8 cellular contexts compared by ENCODE assay signal in the genomic region with DNA sequence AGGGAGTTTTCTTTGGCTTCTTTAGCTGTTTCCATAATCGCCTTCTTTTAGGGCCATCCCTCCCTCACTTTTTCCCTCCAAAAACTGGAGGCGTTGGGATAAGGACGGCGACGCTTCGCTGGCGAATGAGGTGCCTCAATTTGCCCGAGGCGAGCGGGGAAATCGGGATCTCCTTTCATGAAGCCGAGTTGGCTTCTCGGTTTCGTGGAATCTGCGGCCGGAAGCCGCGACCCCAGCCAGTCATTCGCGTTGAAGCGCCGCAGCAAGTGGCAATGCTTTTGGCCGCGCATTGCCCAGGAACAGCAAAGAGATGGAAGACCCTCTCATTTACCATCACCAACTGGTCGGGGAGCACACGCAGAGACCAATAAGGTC. TPM values are rescaled to one million over a fixed set of nuclear protein-coding genes. Genes with fewer than 3 reads are reported as not detected.
A peak's percentile ranks its signal among the peaks of the same experiment; 100 is the strongest.
DNase-seq lines count a peak whose midpoint lies in the region; ATAC-seq and TF ChIP-seq lines count a peak whose summit lies in the region.

No MANE protein-coding gene starts in this region.

- no peak overlapping the region for H3K27ac Mint-ChIP-seq in endothelial cell (ENCODE audit: unreplicated experiment)

- ATAC-seq in HG02970 (IDR thresholded peaks at IDR 0.05; ENCODE audit: low FRiP score, unreplicated experiment), result no peak

- peak overlapping the region; percentile 96 for H3K27ac ChIP-seq in parathyroid adenoma

- no peaks in the 10 kb centered on the region for H3K27me3 ChIP-seq in parathyroid adenoma (ENCODE audit: control insufficient read depth, insufficient read depth, low read length)

- H3K79me2 ChIP-seq in parathyroid adenoma, result peaks cover 7% of the 10 kb centered on the region

- peak overlapping the region; percentile 94 for H3K4me3 Mint-ChIP-seq in endothelial cell (ENCODE audit: unreplicated experiment)

- TF ChIP-seq CTCF in endothelial cell (IDR thresholded peaks at IDR 0.05; ENCODE audit: unreplicated experiment) (no peak), parathyroid adenoma (IDR thresholded peaks at IDR 0.05) (no peak)

- H3K9me3 ChIP-seq in parathyroid adenoma (ENCODE audit: control insufficient read depth, low read length), result no peaks in the 10 kb centered on the region

- peak; percentile 67 for DNase-seq in DMS79 (lab: John Stamatoyannopoulos, UW)
- DNase-seq in M059J (ENCODE audit: low read depth), result peak; percentile 60
- DNase-seq in endothelial cell (ENCODE audit: low spot score), result peak; percentile 22
- no peak for DNase-seq in glomerular visceral epithelial cell (ENCODE audit: extremely low spot score)
- no peak for DNase-seq in D341Med (ENCODE audit: low spot score)
- DNase-seq in OCI-M1 (lab: John Stamatoyannopoulos, UW), result no peak

- H3K9me3 Mint-ChIP-seq in endothelial cell (ENCODE audit: unreplicated experiment), result no peaks in the 10 kb centered on the region

- H3K4me3 ChIP-seq in parathyroid adenoma (ENCODE audit: low read depth, low read length), result peak overlapping the region; percentile 76

- H3K36me3 ChIP-seq in parathyroid adenoma (ENCODE audit: control insufficient read depth, insufficient read depth, low read length), result no peaks in the 10 kb centered on the region

- peak overlapping the region; percentile 22 for H3K9ac ChIP-seq in parathyroid adenoma

- peak overlapping the region; percentile 94 for H3K4me2 ChIP-seq in parathyroid adenoma (ENCODE audit: low read length)

- peaks cover 40% of the 10 kb centered on the region for H3K27me3 Mint-ChIP-seq in endothelial cell (ENCODE audit: unreplicated experiment)

- H2AFZ ChIP-seq in parathyroid adenoma, result peak overlapping the region; percentile 85

- peaks cover 36% of the 10 kb centered on the region for H3K4me1 Mint-ChIP-seq in endothelial cell (ENCODE audit: unreplicated experiment)

- peaks cover 3% of the 10 kb centered on the region for H3K4me1 ChIP-seq in parathyroid adenoma

- H3K36me3 Mint-ChIP-seq in endothelial cell (ENCODE audit: low read depth, unreplicated experiment), result peaks cover 12% of the 10 kb centered on the region

RNA-seq across cellular contexts. Expression of gene SIX1, which starts 8.3 kb away (rescaled TPM):
- 8.0 and 12.5 TPM in 2 replicates for total RNA-seq in M059J (2014; rRNA removed; shearing (Covaris generic))
- 0.41 TPM for total RNA-seq in endothelial cell (ENCODE audit: unreplicated experiment)

Comparison
In these comparisons a context has a peak if more than half of its experiments do, and no peak if none do; other contexts are left out.
1. DNase-seq: peak in DMS79 (single experiment), M059J (single experiment) and endothelial cell (single experiment); none in glomerular visceral epithelial cell (single experiment), D341Med (single experiment) and OCI-M1 (single experiment).